2 cellular contexts compared by ENCODE assay signal in the genomic region with DNA sequence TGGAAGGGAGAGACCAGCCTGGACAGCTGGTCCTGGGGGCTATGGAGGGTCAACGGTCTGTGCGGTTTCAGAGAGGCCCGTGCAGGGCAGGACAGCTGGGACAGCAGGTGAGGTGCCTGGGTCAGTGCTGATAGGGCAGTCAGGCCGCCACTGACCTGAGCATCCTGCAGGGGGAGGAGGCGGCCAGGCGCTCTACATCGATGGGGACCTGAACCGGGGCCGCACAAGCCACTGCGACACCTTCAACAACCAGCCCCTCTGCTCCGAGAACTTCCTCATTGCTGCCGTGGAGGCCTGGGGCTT.
TF ChIP-seq lines count a peak whose summit lies in the region.

No MANE protein-coding gene starts in this region.

TF ChIP-seq in GM23338, 12 proteins besides CTCF, POLR2A, EP300 and RAD21:
- TF ChIP-seq EZH2phosphoT487 (IDR thresholded peaks at IDR 0.05; ENCODE audit: unreplicated experiment): no peak
- no peak for TF ChIP-seq POLR2AphosphoS5 (IDR thresholded peaks at IDR 0.05; ENCODE audit: low read depth)
- TF ChIP-seq, protein P1, sequence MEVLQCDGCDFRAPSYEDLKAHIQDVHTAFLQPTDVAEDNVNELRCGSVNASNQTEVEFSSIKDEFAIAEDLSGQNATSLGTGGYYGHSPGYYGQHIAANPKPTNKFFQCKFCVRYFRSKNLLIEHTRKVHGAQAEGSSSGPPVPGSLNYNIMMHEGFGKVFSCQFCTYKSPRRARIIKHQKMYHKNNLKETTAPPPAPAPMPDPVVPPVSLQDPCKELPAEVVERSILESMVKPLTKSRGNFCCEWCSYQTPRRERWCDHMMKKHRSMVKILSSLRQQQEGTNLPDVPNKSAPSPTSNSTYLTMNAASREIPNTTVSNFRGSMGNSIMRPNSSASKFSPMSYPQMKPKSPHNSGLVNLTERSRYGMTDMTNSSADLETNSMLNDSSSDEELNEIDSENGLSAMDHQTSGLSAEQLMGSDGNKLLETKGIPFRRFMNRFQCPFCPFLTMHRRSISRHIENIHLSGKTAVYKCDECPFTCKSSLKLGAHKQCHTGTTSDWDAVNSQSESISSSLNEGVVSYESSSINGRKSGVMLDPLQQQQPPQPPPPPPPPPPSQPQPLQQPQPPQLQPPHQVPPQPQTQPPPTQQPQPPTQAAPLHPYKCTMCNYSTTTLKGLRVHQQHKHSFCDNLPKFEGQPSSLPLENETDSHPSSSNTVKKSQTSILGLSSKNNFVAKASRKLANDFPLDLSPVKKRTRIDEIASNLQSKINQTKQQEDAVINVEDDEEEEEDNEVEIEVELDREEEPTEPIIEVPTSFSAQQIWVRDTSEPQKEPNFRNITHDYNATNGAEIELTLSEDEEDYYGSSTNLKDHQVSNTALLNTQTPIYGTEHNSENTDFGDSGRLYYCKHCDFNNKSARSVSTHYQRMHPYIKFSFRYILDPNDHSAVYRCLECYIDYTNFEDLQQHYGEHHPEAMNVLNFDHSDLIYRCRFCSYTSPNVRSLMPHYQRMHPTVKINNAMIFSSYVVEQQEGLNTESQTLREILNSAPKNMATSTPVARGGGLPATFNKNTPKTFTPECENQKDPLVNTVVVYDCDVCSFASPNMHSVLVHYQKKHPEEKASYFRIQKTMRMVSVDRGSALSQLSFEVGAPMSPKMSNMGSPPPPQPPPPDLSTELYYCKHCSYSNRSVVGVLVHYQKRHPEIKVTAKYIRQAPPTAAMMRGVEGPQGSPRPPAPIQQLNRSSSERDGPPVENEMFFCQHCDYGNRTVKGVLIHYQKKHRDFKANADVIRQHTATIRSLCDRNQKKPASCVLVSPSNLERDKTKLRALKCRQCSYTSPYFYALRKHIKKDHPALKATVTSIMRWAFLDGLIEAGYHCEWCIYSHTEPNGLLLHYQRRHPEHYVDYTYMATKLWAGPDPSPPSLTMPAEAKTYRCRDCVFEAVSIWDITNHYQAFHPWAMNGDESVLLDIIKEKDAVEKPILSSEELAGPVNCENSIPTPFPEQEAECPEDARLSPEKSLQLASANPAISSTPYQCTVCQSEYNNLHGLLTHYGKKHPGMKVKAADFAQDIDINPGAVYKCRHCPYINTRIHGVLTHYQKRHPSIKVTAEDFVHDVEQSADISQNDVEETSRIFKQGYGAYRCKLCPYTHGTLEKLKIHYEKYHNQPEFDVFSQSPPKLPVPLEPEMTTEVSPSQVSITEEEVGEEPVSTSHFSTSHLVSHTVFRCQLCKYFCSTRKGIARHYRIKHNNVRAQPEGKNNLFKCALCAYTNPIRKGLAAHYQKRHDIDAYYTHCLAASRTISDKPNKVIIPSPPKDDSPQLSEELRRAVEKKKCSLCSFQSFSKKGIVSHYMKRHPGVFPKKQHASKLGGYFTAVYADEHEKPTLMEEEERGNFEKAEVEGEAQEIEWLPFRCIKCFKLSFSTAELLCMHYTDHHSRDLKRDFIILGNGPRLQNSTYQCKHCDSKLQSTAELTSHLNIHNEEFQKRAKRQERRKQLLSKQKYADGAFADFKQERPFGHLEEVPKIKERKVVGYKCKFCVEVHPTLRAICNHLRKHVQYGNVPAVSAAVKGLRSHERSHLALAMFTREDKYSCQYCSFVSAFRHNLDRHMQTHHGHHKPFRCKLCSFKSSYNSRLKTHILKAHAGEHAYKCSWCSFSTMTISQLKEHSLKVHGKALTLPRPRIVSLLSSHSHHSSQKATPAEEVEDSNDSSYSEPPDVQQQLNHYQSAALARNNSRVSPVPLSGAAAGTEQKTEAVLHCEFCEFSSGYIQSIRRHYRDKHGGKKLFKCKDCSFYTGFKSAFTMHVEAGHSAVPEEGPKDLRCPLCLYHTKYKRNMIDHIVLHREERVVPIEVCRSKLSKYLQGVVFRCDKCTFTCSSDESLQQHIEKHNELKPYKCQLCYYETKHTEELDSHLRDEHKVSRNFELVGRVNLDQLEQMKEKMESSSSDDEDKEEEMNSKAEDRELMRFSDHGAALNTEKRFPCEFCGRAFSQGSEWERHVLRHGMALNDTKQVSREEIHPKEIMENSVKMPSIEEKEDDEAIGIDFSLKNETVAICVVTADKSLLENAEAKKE (CRISPR knock-in tag; IDR thresholded peaks at IDR 0.05): no peak

TF ChIP-seq in SK-N-SH, 30 proteins besides CTCF, POLR2A, EP300 and RAD21:
- TF ChIP-seq POLR2AphosphoS5 (IDR thresholded peaks at IDR 0.05; ENCODE audit: low read depth, low read length): no peak
